Comparison of ENCODE assay signal across 9 cellular contexts in the genomic region with DNA sequence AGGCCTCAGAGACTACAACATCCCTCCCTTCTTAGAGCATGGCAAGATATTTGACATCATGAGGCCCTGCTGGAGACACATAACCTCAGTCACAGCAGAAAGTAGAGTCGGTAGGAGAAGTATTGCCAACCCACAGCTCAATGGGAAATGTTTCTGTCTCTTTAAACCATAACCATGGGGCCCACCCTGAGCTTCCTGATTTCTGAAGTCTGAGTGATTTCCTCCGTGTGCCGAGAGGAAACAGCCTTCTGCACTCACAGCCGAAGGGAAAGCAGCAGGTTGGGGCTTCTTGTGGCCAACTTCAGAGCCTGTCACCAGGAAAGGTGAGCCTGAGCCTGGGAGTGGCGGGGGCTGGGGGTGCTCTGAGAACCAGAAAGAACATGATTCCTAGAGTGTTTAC. TPM values are rescaled to one million over a fixed set of nuclear protein-coding genes. Genes with fewer than 3 reads are reported as not detected.
DNase-seq lines count a peak whose midpoint lies in the region; ATAC-seq and TF ChIP-seq lines count a peak whose summit lies in the region.
"Had no signal": no experiment of that assay in that cellular context is flagged by ENCODE, and none has a peak within 500 bp of the region (broad histone marks: within the 10 kb centered on the region; RNA-seq: fewer than 3 reads in every experiment).

A gene (plus strand): TSS at position 246 of the 400 bp plus-strand sequence. CDS start 2,435 bp downstream, outside the sequence.

- no peaks in the 10 kb centered on the region for H3K79me1 ChIP-seq in mesendoderm (ENCODE audit: low read length)

- TF ChIP-seq POLR2A in spleen (IDR thresholded peaks at IDR 0.05) = peak in 2 of 3 donors; percentile 13 to 64

- TF ChIP-seq CTCF in dorsolateral prefrontal cortex (IDR thresholded peaks at IDR 0.05 in 54 of 56, conservative IDR thresholded peaks at IDR 0.05 in 2 of 56; ENCODE audit: low read depth in 1 of 56, partially characterized antibody in 56 of 56) (no peak), spleen (IDR thresholded peaks at IDR 0.05 in 8 of 11, conservative IDR thresholded peaks at IDR 0.05 in 3 of 11) (no peak)

- no peak within 1 kb of the TSS for H3K4ac ChIP-seq in mesendoderm (ENCODE audit: low read depth, low read length)

- H3K18ac ChIP-seq in mesendoderm (ENCODE audit: low read length) = no peak within 1 kb of the TSS

- H3K36me3 ChIP-seq in spleen = peaks cover 2 to 27% (median 23%) of the 10 kb centered on the region in 6 donors
- no peaks in the 10 kb centered on the region for H3K36me3 ChIP-seq in mesendoderm (ENCODE audit: control insufficient read depth, insufficient read depth, low read length)

- no peak within 1 kb of the TSS for H2BK15ac ChIP-seq in mesendoderm (replicated peaks; ENCODE audit: low read depth)

- no peaks in the 10 kb centered on the region for H3K27me3 ChIP-seq in dorsolateral prefrontal cortex
- H3K27me3 ChIP-seq in spleen (replicated peaks in 1 of 7) = no peaks in the 10 kb centered on the region
- peaks cover 2% of the 10 kb centered on the region for H3K27me3 ChIP-seq in mesendoderm (ENCODE audit: insufficient read depth, low read length, poor library complexity)

- DNase-seq in T-helper 9 cell (peak; percentile 44), dorsolateral prefrontal cortex (no peak), spleen (peak; percentile 84), mesendoderm (no peak), NCI-H187 (lab: John Stamatoyannopoulos, UW) (no peak), foreskin melanocyte (no peak)

- peak within 1 kb of the TSS in 57 of 59 donors; percentile 7 to 63 (median 39) for H3K4me3 ChIP-seq in dorsolateral prefrontal cortex
- H3K4me3 ChIP-seq in spleen = peak within 1 kb of the TSS; percentile 51 to 87 (median 64)
- H3K4me3 ChIP-seq in mesendoderm (ENCODE audit: low read length) = no peak within 1 kb of the TSS

- H3K79me2 ChIP-seq in mesendoderm (ENCODE audit: control insufficient read depth, insufficient read depth, low read length) = no peaks in the 10 kb centered on the region

- H3K56ac ChIP-seq in mesendoderm (ENCODE audit: low read length) = no peak within 1 kb of the TSS

- no peak within 1 kb of the TSS for H4K5ac ChIP-seq in mesendoderm (ENCODE audit: low read length)

- peaks cover 0 to 27% (median 21%) of the 10 kb centered on the region in 8 donors for H3K9me3 ChIP-seq in spleen

- intact Hi-C loops in dorsolateral prefrontal cortex (cut with DNase I) (no loop called here), spleen (cut with DNase I; ENCODE audit: low total_unique reads) (no loop called here)

- ATAC-seq in GM21423 (IDR thresholded peaks at IDR 0.05; ENCODE audit: unreplicated experiment) = peak; percentile 75
- ATAC-seq in GM21390 (IDR thresholded peaks at IDR 0.05; ENCODE audit: unreplicated experiment) = no peak

- H3K23ac ChIP-seq in mesendoderm (ENCODE audit: low read length) = no peak within 1 kb of the TSS

- H2BK5ac ChIP-seq in mesendoderm (ENCODE audit: low read length) = no peak within 1 kb of the TSS

- peaks cover 11 to 64% (median 47%) of the 10 kb centered on the region in 6 donors for H3K4me1 ChIP-seq in spleen
- H3K4me1 ChIP-seq in mesendoderm (ENCODE audit: control insufficient read depth, low read depth, low read length) = no peaks in the 10 kb centered on the region

- 3 to 8% (median 5%) methylated on average over 5 of the region's 5 CpGs for WGBS in spleen, 5 donors
- no CpG with 5 or more reads among the region's 5 CpGs for WGBS in mesendoderm (ENCODE audit: extremely low coverage, insufficient coverage, low lambda C conversion rate)

- no peak within 1 kb of the TSS for H2BK120ac ChIP-seq in mesendoderm (ENCODE audit: low read depth, low read length)

- H3K4me2 ChIP-seq in mesendoderm (ENCODE audit: low read length) = no peak within 1 kb of the TSS

- no peak within 1 kb of the TSS for H3K9ac ChIP-seq in mesendoderm (ENCODE audit: low read length)

- H3K27ac ChIP-seq in dorsolateral prefrontal cortex (peak within 1 kb of the TSS in 50 of 59 donors; percentile 8 to 86 (median 64)), spleen (peak within 1 kb of the TSS; percentile 61 to 92 (median 82)), mesendoderm (ENCODE audit: low read depth, low read length) (no peak within 1 kb of the TSS)
- H3K27ac ChIP-seq: epithelial cell of prostate had no signal

- no peak within 1 kb of the TSS for H4K8ac ChIP-seq in mesendoderm (ENCODE audit: low read depth, low read length)

- no peak within 1 kb of the TSS for H2AK5ac ChIP-seq in mesendoderm (ENCODE audit: low read length)

RNA-seq across cellular contexts. Expression of the gene that starts here (rescaled TPM):
- 1 to 10 TPM in 102 of 120 experiments, under 1 TPM in 18; 0.46 to 4.7 (median 1.6) TPM for total RNA-seq in dorsolateral prefrontal cortex
- total RNA-seq in spleen = 10 to 100 TPM; 16.4 to 61.2 (median 48.1) TPM
- polyA plus RNA-seq in spleen = 10 to 100 TPM in 2 of 3 donors, 1 to 10 TPM in 1; 8.7 to 31.2 (median 14.1) TPM
- not detected for polyA plus RNA-seq in mesendoderm (2013, experiment 1 of 2)
- not detected for polyA plus RNA-seq in mesendoderm (2013, experiment 2 of 2)

Comparison
In these comparisons a context has a peak if more than half of its experiments do, and no peak if none do; other contexts are left out.
1. DNase-seq: peak in T-helper 9 cell (single experiment) and spleen (single experiment); none in dorsolateral prefrontal cortex (0 of 10), mesendoderm (single experiment), NCI-H187 (0 of 2) and foreskin melanocyte (single experiment).